In genomic region chr1:148738667-148739066, GRCh38 we compare ENCODE assay signal across 4 cellular contexts. TPM values are rescaled to one million over a fixed set of nuclear protein-coding genes. Genes with fewer than 3 reads are reported as not detected.
"Had no signal": no experiment of that assay in that cellular context is flagged by ENCODE, and none has a peak within 500 bp of the region (broad histone marks: within the 10 kb centered on the region; RNA-seq: fewer than 3 reads in every experiment).

No MANE protein-coding gene starts in this region.

RNA-seq across cellular contexts. Expression of gene NUDT4B, which starts 9.9 kb away (rescaled TPM):
- total RNA-seq: naive thymus-derived CD8-positive, alpha-beta T cell; neural crest cell; osteocyte; sciatic nerve had no signal
